Comparison of ENCODE assay signal across 8 cellular contexts in genomic region chr14:68788275-68789001, GRCh38. TPM values are rescaled to one million over a fixed set of nuclear protein-coding genes. Genes with fewer than 3 reads are reported as not detected.
DNase-seq lines count a peak whose midpoint lies in the region; ATAC-seq and TF ChIP-seq lines count a peak whose summit lies in the region.

No MANE protein-coding gene starts in this region.

- H3K27me3 Mint-ChIP-seq in activated CD8-positive, alpha-beta memory T cell treated with anti-CD3 and anti-CD28 coated beads, Interleukin-2, amount 10 ng/mL, durations not matched to agents 7 days and 5 days: no peaks in the 10 kb centered on the region

- ATAC-seq in activated CD8-positive, alpha-beta memory T cell treated with anti-CD3 and anti-CD28 coated beads, Interleukin-2, amount 10 ng/mL, durations not matched to agents 7 days and 5 days: no peak
- ATAC-seq in lower lobe of right lung: no peak
- no peak for ATAC-seq in GM18505 (IDR thresholded peaks at IDR 0.05; ENCODE audit: unreplicated experiment)
- ATAC-seq in GM19452 (IDR thresholded peaks at IDR 0.05; ENCODE audit: unreplicated experiment): no peak

- TF ChIP-seq CTCF in astrocyte of the spinal cord (IDR thresholded peaks at IDR 0.05; ENCODE audit: low read depth, low read length) (no peak), lower lobe of right lung (IDR thresholded peaks at IDR 0.05) (no peak), thyroid gland (IDR thresholded peaks at IDR 0.05) (no peak)

- H3K27ac ChIP-seq in lower lobe of right lung (peak overlapping the region; percentile 100), thyroid gland (peak overlapping the region; percentile 99 to 100 (median 100))

- peak overlapping the region; percentile 87 for H3K4me3 Mint-ChIP-seq in activated CD8-positive, alpha-beta memory T cell treated with anti-CD3 and anti-CD28 coated beads, Interleukin-2, amount 10 ng/mL, durations not matched to agents 7 days and 5 days

- H3K27me3 ChIP-seq in lower lobe of right lung (ENCODE audit: low read depth) (no peaks in the 10 kb centered on the region), thyroid gland (no peaks in the 10 kb centered on the region)

- peak overlapping the region; percentile 100 for H3K27ac Mint-ChIP-seq in activated CD8-positive, alpha-beta memory T cell treated with anti-CD3 and anti-CD28 coated beads, Interleukin-2, amount 10 ng/mL, durations not matched to agents 7 days and 5 days

- H3K4me1 Mint-ChIP-seq in activated CD8-positive, alpha-beta memory T cell treated with anti-CD3 and anti-CD28 coated beads, Interleukin-2, amount 10 ng/mL, durations not matched to agents 7 days and 5 days: peaks cover 55% of the 10 kb centered on the region

- 35 to 38% methylated on average over 10 of the region's 10 CpGs for WGBS in thyroid gland, 2 donors

- peaks cover 45% of the 10 kb centered on the region for H3K36me3 Mint-ChIP-seq in activated CD8-positive, alpha-beta memory T cell treated with anti-CD3 and anti-CD28 coated beads, Interleukin-2, amount 10 ng/mL, durations not matched to agents 7 days and 5 days

- no peak for TF ChIP-seq POLR2A in thyroid gland (IDR thresholded peaks at IDR 0.05)
- no peak for TF ChIP-seq POLR2A in GM18505 (IDR thresholded peaks at IDR 0.05; ENCODE audit: borderline replicate concordance, extremely low read depth, insufficient read depth, insufficient read length)

- H3K36me3 ChIP-seq in lower lobe of right lung: peaks cover 50% of the 10 kb centered on the region
- H3K36me3 ChIP-seq in thyroid gland: peaks cover 22 to 48% of the 10 kb centered on the region in 2 donors

- CTCF ChIA-PET in activated CD8-positive, alpha-beta memory T cell treated with anti-CD3 and anti-CD28 coated beads, Interleukin-2, amount 10 ng/mL, durations not matched to agents 7 days and 5 days (lab: Charles Lee): interaction anchor here (0.6 to 9.6 kb wide), 33 partner anchors 8 to 844 kb away, joined by 3 to 237 read pairs (median 5); no protein-coding TSS in a partner anchor

- H3K4me1 ChIP-seq in lower lobe of right lung (peaks cover 55% of the 10 kb centered on the region), thyroid gland (peaks cover 16 to 25% of the 10 kb centered on the region in 2 donors)

- no peaks in the 10 kb centered on the region for H3K9me3 Mint-ChIP-seq in activated CD8-positive, alpha-beta memory T cell treated with anti-CD3 and anti-CD28 coated beads, Interleukin-2, amount 10 ng/mL, durations not matched to agents 7 days and 5 days (ENCODE audit: low read depth)

- no peak for DNase-seq in activated CD8-positive, alpha-beta memory T cell treated with anti-CD3 and anti-CD28 coated beads, Interleukin-2, amount 10 ng/mL, durations not matched to agents 7 days and 5 days
- no peak for DNase-seq in activated CD8-positive, alpha-beta memory T cell treated with anti-CD3 and anti-CD28 coated beads, Interleukin-2, amount 50 U/mL, for 4 hours
- DNase-seq in astrocyte of the spinal cord (ENCODE audit: low read depth, low spot score) (peak; percentile 20), lower lobe of right lung (no peak), thyroid gland (no peak)
- DNase-seq in stimulated activated CD4-positive, alpha-beta T cell treated with anti-CD3 and anti-CD28 coated beads, Interleukin-1b, Interleukin-23, amount 100 ng/mL, for 48 hours: no peak

- in situ Hi-C loops in astrocyte of the spinal cord (cut with HindIII; ENCODE audit: low sequenced_read_pairs): no loop called here

- H3K4me3 ChIP-seq in astrocyte of the spinal cord (ENCODE audit: low read depth, low read length) (peak overlapping the region; percentile 96), lower lobe of right lung (peak overlapping the region; percentile 86), thyroid gland (replicated peaks in 1 of 3) (peak overlapping the region in 1 of 3 donors; percentile 84)

- intact Hi-C loops in lower lobe of right lung (cut with DNase I): no loop called here
- intact Hi-C loops in thyroid gland (cut with DNase I): no loop called here

- H3K9me3 ChIP-seq in lower lobe of right lung (no peaks in the 10 kb centered on the region), thyroid gland (no peaks in the 10 kb centered on the region)

RNA-seq across cellular contexts. Expression of gene ZFP36L1, which starts 4.4 kb away (rescaled TPM):
- total RNA-seq in activated CD8-positive, alpha-beta memory T cell treated with anti-CD3 and anti-CD28 coated beads, Interleukin-2, amount 10 ng/mL, durations not matched to agents 7 days and 5 days: 10 to 100 TPM; 53.6 to 85.6 TPM
- total RNA-seq in lower lobe of right lung (199 TPM), thyroid gland (100 to 1,000 TPM in 3 of 4 donors, 10 to 100 TPM in 1; 96.9 to 274 (median 127) TPM)
